Comparison of ENCODE assay signal across 18 cellular contexts in genomic region chr20:33178726-33179125, GRCh38. TPM values are rescaled to one million over a fixed set of nuclear protein-coding genes. Genes with fewer than 3 reads are reported as not detected.
DNase-seq lines count a peak whose midpoint lies in the region; ATAC-seq and TF ChIP-seq lines count a peak whose summit lies in the region.
"Had no signal": no experiment of that assay in that cellular context is flagged by ENCODE, and none has a peak within 500 bp of the region (broad histone marks: within the 10 kb centered on the region; RNA-seq: fewer than 3 reads in every experiment).

No MANE protein-coding gene starts in this region.

- intact Hi-C loops in left lung (cut with DNase I) = no loop called here

- H3K4me3 Mint-ChIP-seq in stimulated activated memory B cell treated with anti-CD40 and anti-IgM and Interleukin-4, amounts not matched to agents 10 μg/mL and 1 μg/mL and 100 μg/mL, for 72 hours = no peak overlapping the region
- H3K4me3 Mint-ChIP-seq: activated B cell treated with CpG ODN at 0.5 μM for 24 hours; CD4-positive, CD25-positive, alpha-beta regulatory T cell had no signal

- H3K4me1 ChIP-seq in left lung = no peaks in the 10 kb centered on the region
- H3K4me1 ChIP-seq: gastrocnemius medialis, HAP-1, pancreas, spleen had no signal

- H3K36me3 Mint-ChIP-seq in stimulated activated memory B cell treated with anti-CD40 and anti-IgM and Interleukin-4, amounts not matched to agents 10 μg/mL and 1 μg/mL and 100 μg/mL, for 72 hours = no peaks in the 10 kb centered on the region

- H3K4me3 ChIP-seq in left lung = no peak overlapping the region
- H3K4me3 ChIP-seq: gastrocnemius medialis, HAP-1, pancreas, spleen had no signal

- H3K27me3 Mint-ChIP-seq in stimulated activated memory B cell treated with anti-CD40 and anti-IgM and Interleukin-4, amounts not matched to agents 10 μg/mL and 1 μg/mL and 100 μg/mL, for 72 hours = no peaks in the 10 kb centered on the region
- H3K27me3 Mint-ChIP-seq: CD4-positive, CD25-positive, alpha-beta regulatory T cell had no signal

- peaks cover 0 to 4% of the 10 kb centered on the region in 2 donors for H3K9me3 ChIP-seq in left lung
- H3K9me3 ChIP-seq: HAP-1, pancreas had no signal

- H3K9me3 Mint-ChIP-seq in stimulated activated memory B cell treated with anti-CD40 and anti-IgM and Interleukin-4, amounts not matched to agents 10 μg/mL and 1 μg/mL and 100 μg/mL, for 72 hours = peaks cover 6% of the 10 kb centered on the region
- H3K9me3 Mint-ChIP-seq: CD4-positive, CD25-positive, alpha-beta regulatory T cell had no signal

- DNase-seq in NCI-H748 (lab: John Stamatoyannopoulos, UW; ENCODE audit: unreplicated experiment) = peak; percentile 21
- no peak for DNase-seq in NCI-H748 treated with DMSO at 0.1 percent for 48 hours (lab: John Stamatoyannopoulos, UW)
- DNase-seq in left lung = peak in 1 of 2 donors; percentile 40
- DNase-seq: activated B cell treated with CpG ODN at 0.5 μM for 24 hours; activated gamma-delta T cell; CD4-positive, CD25-positive, alpha-beta regulatory T cell; EL; gastrocnemius medialis; IMR-90; NCI-H2081 treated with DMSO at 0.1 percent for 48 hours; RPMI8226; spleen had no signal

- no peak overlapping the region for H3K27ac ChIP-seq in left lung
- H3K27ac ChIP-seq: 22Rv1, gastrocnemius medialis, pancreas, spleen had no signal

- H3K27ac Mint-ChIP-seq in stimulated activated memory B cell treated with anti-CD40 and anti-IgM and Interleukin-4, amounts not matched to agents 10 μg/mL and 1 μg/mL and 100 μg/mL, for 72 hours = no peak overlapping the region
- H3K27ac Mint-ChIP-seq: activated B cell treated with CpG ODN at 0.5 μM for 24 hours; CD4-positive, CD25-positive, alpha-beta regulatory T cell had no signal

- H3K27me3 ChIP-seq in left lung = no peaks in the 10 kb centered on the region
- H3K27me3 ChIP-seq: gastrocnemius medialis, pancreas, spleen had no signal

- no peak for TF ChIP-seq CTCF in left lung (IDR thresholded peaks at IDR 0.05)

- peak; percentile 95 for ATAC-seq in left lung
- no peak for ATAC-seq in GM21528 (IDR thresholded peaks at IDR 0.05; ENCODE audit: low FRiP score, unreplicated experiment)
- ATAC-seq in HG03432 (IDR thresholded peaks at IDR 0.05; ENCODE audit: unreplicated experiment) = no peak
- no peak for ATAC-seq in stimulated activated memory B cell treated with anti-CD40 and anti-IgM and Interleukin-4, amounts not matched to agents 10 μg/mL and 1 μg/mL and 100 μg/mL, for 72 hours
- ATAC-seq: gastrocnemius medialis, pancreas had no signal

- no peaks in the 10 kb centered on the region for H3K36me3 ChIP-seq in left lung
- H3K36me3 ChIP-seq: gastrocnemius medialis, HAP-1, pancreas, spleen had no signal

- no peaks in the 10 kb centered on the region for H3K4me1 Mint-ChIP-seq in stimulated activated memory B cell treated with anti-CD40 and anti-IgM and Interleukin-4, amounts not matched to agents 10 μg/mL and 1 μg/mL and 100 μg/mL, for 72 hours
- H3K4me1 Mint-ChIP-seq: activated B cell treated with CpG ODN at 0.5 μM for 24 hours; CD4-positive, CD25-positive, alpha-beta regulatory T cell had no signal

RNA-seq across cellular contexts. Expression of gene BPIFA2, which starts 10.8 kb away (rescaled TPM):
- total RNA-seq in left lung = not detected
- total RNA-seq: activated B cell treated with CpG ODN at 0.5 μM for 24 hours; CD4-positive, CD25-positive, alpha-beta regulatory T cell; gastrocnemius medialis; IMR-90; pancreas; spleen had no signal

RNA-seq across cellular contexts. Expression of gene BPIFA3, which starts 38.4 kb away (rescaled TPM):
- total RNA-seq in left lung = not detected
- total RNA-seq: activated B cell treated with CpG ODN at 0.5 μM for 24 hours; CD4-positive, CD25-positive, alpha-beta regulatory T cell; gastrocnemius medialis; IMR-90; pancreas; spleen had no signal

RNA-seq across cellular contexts. Expression of gene BPIFA1, which starts 57.1 kb away (rescaled TPM):
- 1 to 10 TPM in 1 of 2 donors, not detected in 1; 9.2 TPM for total RNA-seq in left lung
- total RNA-seq: activated B cell treated with CpG ODN at 0.5 μM for 24 hours; CD4-positive, CD25-positive, alpha-beta regulatory T cell; gastrocnemius medialis; IMR-90; pancreas; spleen had no signal
